2 cellular contexts compared by ENCODE assay signal in the genomic region with DNA sequence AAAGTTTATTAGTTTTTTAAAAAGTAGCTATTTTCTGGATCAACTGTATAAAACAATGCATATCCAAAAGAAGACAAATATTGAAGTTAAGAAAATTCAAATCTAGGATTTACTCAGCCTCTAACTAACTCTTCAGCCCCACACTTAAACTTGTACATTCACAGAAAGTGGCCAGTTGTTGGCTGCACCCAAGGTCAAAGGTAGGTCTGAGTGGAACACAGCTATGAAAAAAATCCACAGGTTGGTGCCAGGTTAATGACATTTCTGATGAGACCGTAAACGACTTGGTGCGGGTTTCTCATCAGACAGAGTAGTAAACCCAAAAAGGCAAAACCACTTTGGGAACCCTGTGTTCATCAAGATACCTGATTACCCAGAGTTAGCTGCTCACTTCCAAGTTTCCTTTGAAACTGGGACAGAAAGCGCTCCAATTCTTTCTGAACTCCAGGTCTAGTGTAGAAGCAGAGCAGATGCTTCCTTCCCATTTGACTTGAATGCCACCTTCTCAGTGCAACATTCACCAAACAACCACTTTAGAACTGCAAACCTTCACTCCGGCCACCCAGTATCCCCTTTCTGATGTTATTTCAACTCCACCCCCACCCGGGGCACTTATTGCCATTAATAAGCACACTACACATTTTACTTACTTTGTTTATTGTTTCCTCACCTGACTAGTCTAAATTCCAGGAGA.
TF ChIP-seq lines count a peak whose summit lies in the region.

No MANE protein-coding gene starts in this region.

TF ChIP-seq in liver, 16 proteins besides CTCF, POLR2A, EP300 and RAD21 (continued from another document):
- TF ChIP-seq ZBTB33 (IDR thresholded peaks at IDR 0.05): no peak
- TF ChIP-seq, protein P1, sequence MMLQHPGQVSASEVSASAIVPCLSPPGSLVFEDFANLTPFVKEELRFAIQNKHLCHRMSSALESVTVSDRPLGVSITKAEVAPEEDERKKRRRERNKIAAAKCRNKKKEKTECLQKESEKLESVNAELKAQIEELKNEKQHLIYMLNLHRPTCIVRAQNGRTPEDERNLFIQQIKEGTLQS (IDR thresholded peaks at IDR 0.05): no peak
- TF ChIP-seq HNF4A (conservative IDR thresholded peaks at IDR 0.05): peak; percentile 75 to 93
- TF ChIP-seq RXRA (IDR thresholded peaks at IDR 0.05): peak; percentile 7 to 51
- TF ChIP-seq FOXA2 (IDR thresholded peaks at IDR 0.05): no peak
- no peak for TF ChIP-seq YY1 (IDR thresholded peaks at IDR 0.05)
- TF ChIP-seq, protein P2, sequence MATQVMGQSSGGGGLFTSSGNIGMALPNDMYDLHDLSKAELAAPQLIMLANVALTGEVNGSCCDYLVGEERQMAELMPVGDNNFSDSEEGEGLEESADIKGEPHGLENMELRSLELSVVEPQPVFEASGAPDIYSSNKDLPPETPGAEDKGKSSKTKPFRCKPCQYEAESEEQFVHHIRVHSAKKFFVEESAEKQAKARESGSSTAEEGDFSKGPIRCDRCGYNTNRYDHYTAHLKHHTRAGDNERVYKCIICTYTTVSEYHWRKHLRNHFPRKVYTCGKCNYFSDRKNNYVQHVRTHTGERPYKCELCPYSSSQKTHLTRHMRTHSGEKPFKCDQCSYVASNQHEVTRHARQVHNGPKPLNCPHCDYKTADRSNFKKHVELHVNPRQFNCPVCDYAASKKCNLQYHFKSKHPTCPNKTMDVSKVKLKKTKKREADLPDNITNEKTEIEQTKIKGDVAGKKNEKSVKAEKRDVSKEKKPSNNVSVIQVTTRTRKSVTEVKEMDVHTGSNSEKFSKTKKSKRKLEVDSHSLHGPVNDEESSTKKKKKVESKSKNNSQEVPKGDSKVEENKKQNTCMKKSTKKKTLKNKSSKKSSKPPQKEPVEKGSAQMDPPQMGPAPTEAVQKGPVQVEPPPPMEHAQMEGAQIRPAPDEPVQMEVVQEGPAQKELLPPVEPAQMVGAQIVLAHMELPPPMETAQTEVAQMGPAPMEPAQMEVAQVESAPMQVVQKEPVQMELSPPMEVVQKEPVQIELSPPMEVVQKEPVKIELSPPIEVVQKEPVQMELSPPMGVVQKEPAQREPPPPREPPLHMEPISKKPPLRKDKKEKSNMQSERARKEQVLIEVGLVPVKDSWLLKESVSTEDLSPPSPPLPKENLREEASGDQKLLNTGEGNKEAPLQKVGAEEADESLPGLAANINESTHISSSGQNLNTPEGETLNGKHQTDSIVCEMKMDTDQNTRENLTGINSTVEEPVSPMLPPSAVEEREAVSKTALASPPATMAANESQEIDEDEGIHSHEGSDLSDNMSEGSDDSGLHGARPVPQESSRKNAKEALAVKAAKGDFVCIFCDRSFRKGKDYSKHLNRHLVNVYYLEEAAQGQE (IDR thresholded peaks at IDR 0.05): no peak
- peak; percentile 54 for TF ChIP-seq SP1 (IDR thresholded peaks at IDR 0.05)
- TF ChIP-seq FOXA1 (IDR thresholded peaks at IDR 0.05): no peak

TF ChIP-seq in HepG2, 621 proteins besides CTCF, POLR2A, EP300 and RAD21 (continued from another document):
- no peak for TF ChIP-seq ZNF280D (CRISPR knock-in tag; IDR thresholded peaks at IDR 0.05)
- no peak for TF ChIP-seq DNMT1 (CRISPR knock-in tag; IDR thresholded peaks at IDR 0.05)
- TF ChIP-seq ZNF891 (CRISPR knock-in tag; IDR thresholded peaks at IDR 0.05): no peak
- TF ChIP-seq CC2D1A (CRISPR knock-in tag; IDR thresholded peaks at IDR 0.05): no peak
- no peak for TF ChIP-seq NR2F2 (IDR thresholded peaks at IDR 0.05; ENCODE audit: borderline replicate concordance, low read depth)
- no peak for TF ChIP-seq KLF12 (CRISPR knock-in tag; IDR thresholded peaks at IDR 0.05; ENCODE audit: borderline replicate concordance)
- no peak for TF ChIP-seq ZNF446 (CRISPR knock-in tag; IDR thresholded peaks at IDR 0.05)
- no peak for TF ChIP-seq LRRFIP1 (CRISPR knock-in tag; conservative IDR thresholded peaks at IDR 0.05)
- TF ChIP-seq ZNF629 (CRISPR knock-in tag; conservative IDR thresholded peaks at IDR 0.05): no peak
- TF ChIP-seq, protein P3, sequence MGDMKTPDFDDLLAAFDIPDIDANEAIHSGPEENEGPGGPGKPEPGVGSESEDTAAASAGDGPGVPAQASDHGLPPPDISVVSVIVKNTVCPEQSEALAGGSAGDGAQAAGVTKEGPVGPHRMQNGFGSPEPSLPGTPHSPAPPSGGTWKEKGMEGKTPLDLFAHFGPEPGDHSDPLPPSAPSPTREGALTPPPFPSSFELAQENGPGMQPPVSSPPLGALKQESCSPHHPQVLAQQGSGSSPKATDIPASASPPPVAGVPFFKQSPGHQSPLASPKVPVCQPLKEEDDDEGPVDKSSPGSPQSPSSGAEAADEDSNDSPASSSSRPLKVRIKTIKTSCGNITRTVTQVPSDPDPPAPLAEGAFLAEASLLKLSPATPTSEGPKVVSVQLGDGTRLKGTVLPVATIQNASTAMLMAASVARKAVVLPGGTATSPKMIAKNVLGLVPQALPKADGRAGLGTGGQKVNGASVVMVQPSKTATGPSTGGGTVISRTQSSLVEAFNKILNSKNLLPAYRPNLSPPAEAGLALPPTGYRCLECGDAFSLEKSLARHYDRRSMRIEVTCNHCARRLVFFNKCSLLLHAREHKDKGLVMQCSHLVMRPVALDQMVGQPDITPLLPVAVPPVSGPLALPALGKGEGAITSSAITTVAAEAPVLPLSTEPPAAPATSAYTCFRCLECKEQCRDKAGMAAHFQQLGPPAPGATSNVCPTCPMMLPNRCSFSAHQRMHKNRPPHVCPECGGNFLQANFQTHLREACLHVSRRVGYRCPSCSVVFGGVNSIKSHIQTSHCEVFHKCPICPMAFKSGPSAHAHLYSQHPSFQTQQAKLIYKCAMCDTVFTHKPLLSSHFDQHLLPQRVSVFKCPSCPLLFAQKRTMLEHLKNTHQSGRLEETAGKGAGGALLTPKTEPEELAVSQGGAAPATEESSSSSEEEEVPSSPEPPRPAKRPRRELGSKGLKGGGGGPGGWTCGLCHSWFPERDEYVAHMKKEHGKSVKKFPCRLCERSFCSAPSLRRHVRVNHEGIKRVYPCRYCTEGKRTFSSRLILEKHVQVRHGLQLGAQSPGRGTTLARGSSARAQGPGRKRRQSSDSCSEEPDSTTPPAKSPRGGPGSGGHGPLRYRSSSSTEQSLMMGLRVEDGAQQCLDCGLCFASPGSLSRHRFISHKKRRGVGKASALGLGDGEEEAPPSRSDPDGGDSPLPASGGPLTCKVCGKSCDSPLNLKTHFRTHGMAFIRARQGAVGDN (CRISPR knock-in tag; IDR thresholded peaks at IDR 0.05): no peak
- TF ChIP-seq JUND (CRISPR knock-in tag; IDR thresholded peaks at IDR 0.05): no peak
- TF ChIP-seq, protein P4, sequence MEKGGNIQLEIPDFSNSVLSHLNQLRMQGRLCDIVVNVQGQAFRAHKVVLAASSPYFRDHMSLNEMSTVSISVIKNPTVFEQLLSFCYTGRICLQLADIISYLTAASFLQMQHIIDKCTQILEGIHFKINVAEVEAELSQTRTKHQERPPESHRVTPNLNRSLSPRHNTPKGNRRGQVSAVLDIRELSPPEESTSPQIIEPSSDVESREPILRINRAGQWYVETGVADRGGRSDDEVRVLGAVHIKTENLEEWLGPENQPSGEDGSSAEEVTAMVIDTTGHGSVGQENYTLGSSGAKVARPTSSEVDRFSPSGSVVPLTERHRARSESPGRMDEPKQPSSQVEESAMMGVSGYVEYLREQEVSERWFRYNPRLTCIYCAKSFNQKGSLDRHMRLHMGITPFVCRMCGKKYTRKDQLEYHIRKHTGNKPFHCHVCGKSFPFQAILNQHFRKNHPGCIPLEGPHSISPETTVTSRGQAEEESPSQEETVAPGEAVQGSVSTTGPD (CRISPR knock-in tag; IDR thresholded peaks at IDR 0.05): no peak
- no peak for TF ChIP-seq ZHX2 (IDR thresholded peaks at IDR 0.05; ENCODE audit: low read depth)
- no peak for TF ChIP-seq ZHX2 (CRISPR knock-in tag; IDR thresholded peaks at IDR 0.05; ENCODE audit: borderline replicate concordance)
- no peak for TF ChIP-seq JUNB (CRISPR knock-in tag; IDR thresholded peaks at IDR 0.05; ENCODE audit: borderline replicate concordance)
- TF ChIP-seq SNAI1 (CRISPR knock-in tag; IDR thresholded peaks at IDR 0.05; ENCODE audit: borderline replicate concordance): no peak
- no peak for TF ChIP-seq ZNF264 (CRISPR knock-in tag; IDR thresholded peaks at IDR 0.05)
- TF ChIP-seq ZNF674 (CRISPR knock-in tag; IDR thresholded peaks at IDR 0.05; ENCODE audit: low read depth): no peak
- TF ChIP-seq GTF2F1 (IDR thresholded peaks at IDR 0.05; ENCODE audit: low read length): no peak
